8 cellular contexts compared by ENCODE assay signal in the genomic region with DNA sequence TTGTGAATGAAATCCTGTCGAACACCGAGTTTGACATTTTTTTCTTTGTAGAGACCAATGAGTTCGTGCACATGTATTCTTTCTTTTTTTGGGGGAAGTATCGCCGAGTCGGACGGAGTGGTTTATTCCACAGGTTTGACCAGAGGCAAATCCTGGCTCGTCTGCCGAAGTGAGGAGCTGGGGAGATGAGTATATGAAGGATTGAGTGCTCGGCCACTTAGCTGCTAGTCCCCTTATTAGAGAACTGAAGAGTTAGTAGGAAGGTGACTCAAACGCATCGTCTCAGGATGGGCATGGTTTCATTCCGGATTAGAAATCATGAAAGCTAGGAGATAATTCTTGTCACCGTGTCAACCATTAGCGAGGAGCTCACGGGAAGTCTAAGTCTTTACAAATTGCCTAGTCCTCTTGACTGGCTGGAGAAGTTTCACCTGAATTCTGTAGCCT.
DNase-seq lines count a peak whose midpoint lies in the region; ATAC-seq, FAIRE-seq and TF ChIP-seq lines count a peak whose summit lies in the region.

No MANE protein-coding gene starts in this region.

- H3K4me1 ChIP-seq in BE2C = no peaks in the 10 kb centered on the region
- peaks cover 8% of the 10 kb centered on the region for H3K4me1 ChIP-seq in muscle layer of colon (ENCODE audit: insufficient read depth, low read length)

- no peak for DNase-seq in BE2C
- DNase-seq in HL-60 (ENCODE audit: low read depth in 1 of 2, low spot score in 1 of 2) = no peak
- DNase-seq in cardiac fibroblast (ENCODE audit: low read depth in 2 of 2) = peak; percentile 1 to 6
- no peak for DNase-seq in DMS114 treated with DMSO at 0.1 percent for 48 hours (lab: John Stamatoyannopoulos, UW; ENCODE audit: unreplicated experiment)
- DNase-seq in D721Med (ENCODE audit: insufficient read length, low spot score) = no peak

- TF ChIP-seq CTCF in BE2C (IDR thresholded peaks at IDR 0.05; ENCODE audit: low read depth, low read length) = no peak
- no peak for TF ChIP-seq CTCF in HL-60 (IDR thresholded peaks at IDR 0.05; ENCODE audit: insufficient read depth, low read length)
- no peak for TF ChIP-seq CTCF in cardiac fibroblast (IDR thresholded peaks at IDR 0.05; ENCODE audit: low read depth, low read length)
- TF ChIP-seq CTCF in D721Med (IDR thresholded peaks at IDR 0.05; ENCODE audit: insufficient read depth, missing control alignments) = no peak

- ATAC-seq in GM19043 (IDR thresholded peaks at IDR 0.05; ENCODE audit: low read depth, unreplicated experiment) = peak; percentile 22
- no peak for ATAC-seq in GM19324 (IDR thresholded peaks at IDR 0.05; ENCODE audit: low FRiP score, unreplicated experiment)

- no peak overlapping the region for H3K9ac ChIP-seq in muscle layer of colon (ENCODE audit: low read length)

- H3K27me3 ChIP-seq in BE2C (peaks cover 33% of the 10 kb centered on the region), HL-60 (ENCODE audit: insufficient read depth, poor library complexity, severe bottlenecking) (peaks cover 37% of the 10 kb centered on the region), muscle layer of colon (ENCODE audit: control insufficient read depth in 1 of 2, insufficient read depth in 2 of 2, low read length in 2 of 2) (peaks cover 4 to 14% of the 10 kb centered on the region in 2 donors)

- no peaks in the 10 kb centered on the region for H3K9me3 ChIP-seq in BE2C
- H3K9me3 ChIP-seq in muscle layer of colon (ENCODE audit: low read length) = no peaks in the 10 kb centered on the region

- H3K36me3 ChIP-seq in BE2C (no peaks in the 10 kb centered on the region), muscle layer of colon (ENCODE audit: insufficient read depth, low read length) (no peaks in the 10 kb centered on the region)

- no peak for FAIRE-seq in D721Med (lab: Jason Lieb, UNC)

- H3K27ac ChIP-seq in HL-60 (replicated peaks) (no peak overlapping the region), muscle layer of colon (ENCODE audit: low read depth, low read length) (no peak overlapping the region)

- H3K4me3 ChIP-seq in BE2C (ENCODE audit: low read depth, low read length) (peak overlapping the region; percentile 45), HL-60 (replicated peaks; ENCODE audit: insufficient read depth, low read length) (peak overlapping the region; percentile 51), cardiac fibroblast (replicated peaks in 1 of 2; ENCODE audit: low read depth in 2 of 2, low read length in 2 of 2) (peak overlapping the region; percentile 49 to 56), muscle layer of colon (ENCODE audit: low read depth in 1 of 2, low read length in 2 of 2) (peak overlapping the region; percentile 64 to 72)

Comparison
In these comparisons a context has a peak if more than half of its experiments do, and no peak if none do; other contexts are left out.
1. DNase-seq: peak in cardiac fibroblast (2 of 2); none in BE2C (single experiment), HL-60 (0 of 2), DMS114 treated with DMSO at 0.1 percent for 48 hours (single experiment) and D721Med (single experiment).
2. Peak in every context shown above with its lines, with median percentiles within 50 percentile points of each other: H3K4me3 ChIP-seq.